8 cellular contexts compared by ENCODE assay signal in the genomic region with DNA sequence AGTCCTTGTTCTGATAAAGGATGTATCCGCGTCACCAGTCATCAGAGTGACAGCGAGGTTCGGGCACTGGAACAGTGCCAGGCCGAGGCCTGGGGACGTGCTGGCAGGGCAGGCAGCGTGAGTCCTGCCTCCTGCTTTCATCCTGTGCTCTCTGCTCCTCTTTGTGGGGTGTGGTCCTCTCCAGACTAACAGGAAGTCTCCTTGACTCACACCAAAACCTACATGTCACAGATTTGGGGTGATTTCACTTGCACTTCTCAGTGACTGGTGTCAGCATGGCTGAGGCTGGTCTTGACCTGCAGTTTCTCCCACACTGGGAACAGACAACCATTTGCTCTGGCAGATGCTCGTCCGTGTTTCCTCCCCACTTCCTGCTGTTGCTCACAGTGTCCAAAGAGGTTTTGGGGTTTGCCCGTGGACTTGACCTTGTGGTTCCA. TPM values are rescaled to one million over a fixed set of nuclear protein-coding genes. Genes with fewer than 3 reads are reported as not detected.
DNase-seq lines count a peak whose midpoint lies in the region; ATAC-seq and TF ChIP-seq lines count a peak whose summit lies in the region.

No MANE protein-coding gene starts in this region.

- no peak overlapping the region for H3K4me3 ChIP-seq in OCI-LY7 (ENCODE audit: low read depth, low read length, poor library complexity, severe bottlenecking)

- ATAC-seq in GM18517 (IDR thresholded peaks at IDR 0.05; ENCODE audit: unreplicated experiment) (peak; percentile 73), HG02852 (IDR thresholded peaks at IDR 0.05; ENCODE audit: unreplicated experiment) (peak; percentile 78)

- peaks cover 52% of the 10 kb centered on the region for H3K4me1 Mint-ChIP-seq in activated naive CD4-positive, alpha-beta T cell treated with anti-CD3 and anti-CD28 coated beads, Interleukin-2, amount 10 ng/mL, durations not matched to agents 7 days and 5 days

- DNase-seq in SHP77 (lab: John Stamatoyannopoulos, UW), result peak; percentile 11 to 57
- peak; percentile 72 for DNase-seq in activated naive CD4-positive, alpha-beta T cell treated with anti-CD3 and anti-CD28 coated beads, Interleukin-2, amount 10 ng/mL, durations not matched to agents 7 days and 5 days
- peak; percentile 47 for DNase-seq in stimulated activated CD4-positive, alpha-beta T cell treated with anti-CD3 and anti-CD28 coated beads, Interleukin-12 subunit alpha, Interleukin-12 subunit beta, amount 100 ng/mL, for 4 hours
- DNase-seq in OCI-LY7 (ENCODE audit: low spot score), result no peak
- no peak for DNase-seq in NCI-H2227 treated with DMSO at 0.1 percent for 48 hours (lab: John Stamatoyannopoulos, UW)
- DNase-seq in NCI-H146 (lab: John Stamatoyannopoulos, UW), result no peak

- H3K36me3 ChIP-seq in OCI-LY7 (ENCODE audit: insufficient read depth, low read length), result no peaks in the 10 kb centered on the region

- H3K9me3 Mint-ChIP-seq in activated naive CD4-positive, alpha-beta T cell treated with anti-CD3 and anti-CD28 coated beads, Interleukin-2, amount 10 ng/mL, durations not matched to agents 7 days and 5 days, result peaks cover 3% of the 10 kb centered on the region

- no peak overlapping the region for H3K27ac ChIP-seq in OCI-LY7 (ENCODE audit: low read depth, low read length, poor library complexity, severe bottlenecking)

- BruUV-seq in OCI-LY7 (replicated peaks; lab: Mats Ljungman, UMichigan), result no TSS peak

- no peaks in the 10 kb centered on the region for H3K79me2 ChIP-seq in OCI-LY7 (ENCODE audit: insufficient read depth, low read depth, low read length)

- no peaks in the 10 kb centered on the region for H3K4me1 ChIP-seq in OCI-LY7 (ENCODE audit: insufficient read depth, low read length, poor library complexity, severe bottlenecking)

- no peaks in the 10 kb centered on the region for H3K9me2 ChIP-seq in OCI-LY7 (ENCODE audit: insufficient read depth, low read length)

- POLR2A ChIA-PET in OCI-LY7 (lab: Charles Lee), result no interaction called here

- no peaks in the 10 kb centered on the region for H3K9me3 ChIP-seq in OCI-LY7 (ENCODE audit: low read length)

- no peaks in the 10 kb centered on the region for H4K20me1 ChIP-seq in OCI-LY7 (ENCODE audit: insufficient read depth, low read length)

- H3K36me3 Mint-ChIP-seq in activated naive CD4-positive, alpha-beta T cell treated with anti-CD3 and anti-CD28 coated beads, Interleukin-2, amount 10 ng/mL, durations not matched to agents 7 days and 5 days, result no peaks in the 10 kb centered on the region

- peak overlapping the region; percentile 40 for H3K4me3 Mint-ChIP-seq in activated naive CD4-positive, alpha-beta T cell treated with anti-CD3 and anti-CD28 coated beads, Interleukin-2, amount 10 ng/mL, durations not matched to agents 7 days and 5 days

- TF ChIP-seq CTCF in OCI-LY7 (conservative IDR thresholded peaks at IDR 0.05; ENCODE audit: low read length), result no peak

- H3K27me3 Mint-ChIP-seq in activated naive CD4-positive, alpha-beta T cell treated with anti-CD3 and anti-CD28 coated beads, Interleukin-2, amount 10 ng/mL, durations not matched to agents 7 days and 5 days, result peaks cover 10% of the 10 kb centered on the region

- H3K4me2 ChIP-seq in OCI-LY7 (ENCODE audit: low read length), result no peak overlapping the region

- CTCF ChIA-PET in activated naive CD4-positive, alpha-beta T cell treated with anti-CD3 and anti-CD28 coated beads, Interleukin-2, amount 10 ng/mL, durations not matched to agents 7 days and 5 days (lab: Charles Lee), result no interaction called here
- CTCF ChIA-PET in OCI-LY7 (lab: Charles Lee; ENCODE audit: unreplicated experiment), result no interaction called here

- no peak overlapping the region for H2AFZ ChIP-seq in OCI-LY7 (ENCODE audit: low read length)

- peak overlapping the region; percentile 87 for H3K27ac Mint-ChIP-seq in activated naive CD4-positive, alpha-beta T cell treated with anti-CD3 and anti-CD28 coated beads, Interleukin-2, amount 10 ng/mL, durations not matched to agents 7 days and 5 days

- intact Hi-C loops in OCI-LY7 (cut with micrococcal nuclease; ENCODE audit: unreplicated experiment), result no loop called here

RNA-seq across cellular contexts. Expression of gene NLRP3, which starts 8.8 kb away (rescaled TPM):
- not detected in 2 replicates for total RNA-seq in OCI-LY7 (2014; rRNA removed; shearing (Covaris generic))
- total RNA-seq in OCI-LY7 (2022), result not detected in 2 replicates

RNA-seq across cellular contexts. Expression of gene OR2B11, which starts 50.7 kb away (rescaled TPM):
- not detected in 2 replicates for total RNA-seq in OCI-LY7 (2014; rRNA removed; shearing (Covaris generic))
- total RNA-seq in OCI-LY7 (2022), result not detected in 2 replicates

Comparison
In these comparisons a context has a peak if more than half of its experiments do, and no peak if none do; other contexts are left out.
1. DNase-seq: peak in SHP77 (2 of 2), activated naive CD4-positive, alpha-beta T cell treated with anti-CD3 and anti-CD28 coated beads, Interleukin-2, amount 10 ng/mL, durations not matched to agents 7 days and 5 days (single experiment) and stimulated activated CD4-positive, alpha-beta T cell treated with anti-CD3 and anti-CD28 coated beads, Interleukin-12 subunit alpha, Interleukin-12 subunit beta, amount 100 ng/mL, for 4 hours (single experiment); none in OCI-LY7 (single experiment), NCI-H2227 treated with DMSO at 0.1 percent for 48 hours (single experiment) and NCI-H146 (single experiment).